Comparison of ENCODE assay signal across 8 cellular contexts in genomic region chr11:18706330-18707243, GRCh38. TPM values are rescaled to one million over a fixed set of nuclear protein-coding genes. Genes with fewer than 3 reads are reported as not detected.
DNase-seq lines count a peak whose midpoint lies in the region; ATAC-seq and TF ChIP-seq lines count a peak whose summit lies in the region.

No MANE protein-coding gene starts in this region.

- H3K9me3 Mint-ChIP-seq in H9 = no peaks in the 10 kb centered on the region

- no peak overlapping the region for H2BK5ac ChIP-seq in H9 (ENCODE audit: insufficient read length, low read length)

- H3K23ac ChIP-seq in H9 (ENCODE audit: insufficient read length, low read depth, low read length) = no peak overlapping the region

- no peak overlapping the region for H2BK12ac ChIP-seq in H9 (ENCODE audit: insufficient read length, low read depth, low read length)

- peak overlapping the region; percentile 89 for H2AFZ ChIP-seq in osteoblast (ENCODE audit: low read length)
- H2AFZ ChIP-seq in H9 (ENCODE audit: low read length) = no peak overlapping the region

- no peaks in the 10 kb centered on the region for H3K79me1 ChIP-seq in H9 (ENCODE audit: insufficient read depth, low read depth, low read length, poor library complexity, severe bottlenecking)

- H3K23me2 ChIP-seq in H9 (ENCODE audit: insufficient read length, low read depth, low read length, poor library complexity, severe bottlenecking) = no peaks in the 10 kb centered on the region

- H3K27me3 ChIP-seq in gastroesophageal sphincter (no peaks in the 10 kb centered on the region), osteoblast (ENCODE audit: insufficient read depth, low read length) (peaks cover 18% of the 10 kb centered on the region), H9 (ENCODE audit: insufficient read depth, low read length) (no peaks in the 10 kb centered on the region; the same call in 1 of the 2 replicates)

- no peak overlapping the region for H2BK15ac ChIP-seq in H9 (ENCODE audit: low read depth, low read length)

- H3K4me1 ChIP-seq in gastroesophageal sphincter (peaks cover 0 to 28% (median 6%) of the 10 kb centered on the region in 3 donors), osteoblast (ENCODE audit: insufficient read depth, low read length) (peaks cover 6% of the 10 kb centered on the region), H9 (ENCODE audit: insufficient read depth, low read length) (no peaks in the 10 kb centered on the region)

- H2AK5ac ChIP-seq in H9 (ENCODE audit: insufficient read length, low read length) = no peak overlapping the region

- H3K27ac ChIP-seq in gastroesophageal sphincter (peak overlapping the region; percentile 21 to 84 (median 78)), osteoblast (ENCODE audit: low read depth, low read length) (peak overlapping the region; percentile 33), H9 (ENCODE audit: insufficient read length, low read depth, low read length) (no peak overlapping the region)

- 9 to 10% methylated on average over 11 to 23 of the region's 34 CpGs for WGBS in gastroesophageal sphincter (ENCODE audit: low coverage in 1 of 2), 2 donors
- WGBS in H9 (ENCODE audit: extremely low coverage, insufficient read length, low lambda C conversion rate) = no CpG with 5 or more reads among the region's 34 CpGs

- H3K56ac ChIP-seq in H9 (ENCODE audit: insufficient read length, low read depth, low read length) = no peak overlapping the region

- H2BK20ac ChIP-seq in H9 (ENCODE audit: low read depth, low read length, poor library complexity, severe bottlenecking) = no peak overlapping the region

- no peak overlapping the region for H4K91ac ChIP-seq in H9 (ENCODE audit: insufficient read length, low read depth, low read length)

- H4K20me1 ChIP-seq in osteoblast (ENCODE audit: insufficient read depth, low read length) = no peaks in the 10 kb centered on the region
- H4K20me1 ChIP-seq in H9 (ENCODE audit: control insufficient read depth, insufficient read depth, insufficient read length) = no peaks in the 10 kb centered on the region

- peak overlapping the region; percentile 88 for H3K4me2 ChIP-seq in osteoblast (ENCODE audit: insufficient read depth, low read length)
- H3K4me2 ChIP-seq in H9 (ENCODE audit: insufficient read depth, insufficient read length, low read length) = no peak overlapping the region

- no peak overlapping the region for H3K4ac ChIP-seq in H9 (ENCODE audit: low read depth, low read length)

- TF ChIP-seq CTCF in AG09309 (IDR thresholded peaks at IDR 0.05; ENCODE audit: control insufficient read depth, insufficient read depth, low read depth, low read length, missing control alignments) = no peak
- no peak for TF ChIP-seq CTCF in gastroesophageal sphincter (IDR thresholded peaks at IDR 0.05)
- TF ChIP-seq CTCF in osteoblast (IDR thresholded peaks at IDR 0.05; ENCODE audit: extremely low read depth, low read depth, low read length) = no peak
- no peak for TF ChIP-seq CTCF in H9 (conservative IDR thresholded peaks at IDR 0.05)

- peaks cover 0 to 15% of the 10 kb centered on the region in 2 donors for H3K36me3 ChIP-seq in gastroesophageal sphincter
- H3K36me3 ChIP-seq in osteoblast (ENCODE audit: insufficient read depth, low read length) = no peaks in the 10 kb centered on the region

- no peak overlapping the region for H3T11ph ChIP-seq in H9 (ENCODE audit: low read length)

- H3K4me3 Mint-ChIP-seq in H9 = peak overlapping the region in 1 of 2 experiments; percentile 69; a peak in 2 of 5 replicates

- no peak overlapping the region for H4K8ac ChIP-seq in H9 (replicated peaks; ENCODE audit: insufficient read length, low read depth, low read length)

- DNase-seq in AG09309 (ENCODE audit: low read depth) (no peak), NCI-H446 treated with DMSO at 0.1 percent for 48 hours (lab: John Stamatoyannopoulos, UW) (peak; percentile 12), osteoblast (ENCODE audit: insufficient read length, low spot score, missing footprints) (peak; percentile 89), H9 (no peak), kidney glomerular epithelial cell (lab: John Stamatoyannopoulos, UW) (no peak)
- DNase-seq in activated gamma-delta T cell treated with anti-CD3 and anti-CD28 coated beads, Interleukin-2, amount 50 U/mL, for 16 hours (ENCODE audit: low read depth) = peak; percentile 19

- H3K4me3 ChIP-seq in AG09309 (ENCODE audit: control insufficient read depth, low read depth, low read length) (peak overlapping the region; percentile 4), gastroesophageal sphincter (peak overlapping the region; percentile 62 to 64), osteoblast (ENCODE audit: insufficient read depth, low read length) (peak overlapping the region; percentile 75)

- no peak for TF ChIP-seq EP300 in gastroesophageal sphincter (IDR thresholded peaks at IDR 0.05)

- H3K4me1 Mint-ChIP-seq in H9 = peaks cover 3 to 10% of the 10 kb centered on the region in 2 experiments; a peak in 2 of 4 replicates

- H3K36me3 Mint-ChIP-seq in H9 (ENCODE audit: insufficient read depth in 1 of 3, low read depth in 3 of 3) = no peaks in the 10 kb centered on the region

- peaks cover 43% of the 10 kb centered on the region for H3K27me3 Mint-ChIP-seq in H9 (ENCODE audit: low read depth)

- peak overlapping the region in 1 of 3 experiments; percentile 8; a peak in 1 of 7 replicates for H3K27ac Mint-ChIP-seq in H9

- no peak overlapping the region for H3K9ac ChIP-seq in H9 (ENCODE audit: extremely low read depth, insufficient read length, low read length)

- H2BK120ac ChIP-seq in H9 (ENCODE audit: low read depth, low read length, poor library complexity, severe bottlenecking) = no peak overlapping the region

- H3K18ac ChIP-seq in H9 (ENCODE audit: insufficient read length, low read depth, low read length) = no peak overlapping the region

- H3K79me2 ChIP-seq in osteoblast (ENCODE audit: insufficient read depth, low read length) = no peaks in the 10 kb centered on the region
- no peaks in the 10 kb centered on the region for H3K79me2 ChIP-seq in H9 (ENCODE audit: insufficient read depth, low read length)

- no peak overlapping the region for H4K5ac ChIP-seq in H9 (ENCODE audit: insufficient read length, low read depth, low read length)

- no peak for TF ChIP-seq POLR2A in gastroesophageal sphincter (IDR thresholded peaks at IDR 0.05)

- H3K9me3 ChIP-seq in gastroesophageal sphincter = no peaks in the 10 kb centered on the region
- no peaks in the 10 kb centered on the region for H3K9me3 ChIP-seq in osteoblast (ENCODE audit: low read depth, low read length)
- no peaks in the 10 kb centered on the region for H3K9me3 ChIP-seq in H9 (ENCODE audit: control insufficient read depth, low read depth, low read length)

- no peak overlapping the region for H3K14ac ChIP-seq in H9 (ENCODE audit: insufficient read depth, low read length)

- ATAC-seq in GM19467 (IDR thresholded peaks at IDR 0.05; ENCODE audit: unreplicated experiment) (peak; percentile 66), gastroesophageal sphincter (peak; percentile 81)

RNA-seq across cellular contexts. Expression of gene TMEM86A, which starts 8.0 kb away (rescaled TPM):
- 1 to 10 TPM; 2.6 to 5.5 (median 3.1) TPM for total RNA-seq in gastroesophageal sphincter
- total RNA-seq in osteoblast = 3.3 and 4.1 TPM in 2 replicates
- 2.3 and 3.0 TPM in 2 replicates for total RNA-seq in H9 (2021)

RNA-seq across cellular contexts. Expression of gene IGSF22, which starts 19.4 kb away (rescaled TPM):
- under 1 TPM in 1 of 4 donors, not detected in 3; 0.13 TPM for total RNA-seq in gastroesophageal sphincter
- not detected in 2 replicates for total RNA-seq in osteoblast
- 0.35 TPM in 1 of 2 replicates, not detected in the other for total RNA-seq in H9 (2021)

Comparison
In these comparisons a context has a peak if more than half of its experiments do, and no peak if none do; other contexts are left out.
1. DNase-seq: peak in NCI-H446 treated with DMSO at 0.1 percent for 48 hours (single experiment), activated gamma-delta T cell treated with anti-CD3 and anti-CD28 coated beads, Interleukin-2, amount 50 U/mL, for 16 hours (single experiment) and osteoblast (single experiment); none in AG09309 (single experiment), H9 (single experiment) and kidney glomerular epithelial cell (single experiment).
2. H3K4me3 ChIP-seq: peak in every context shown above with its lines; median percentile 75 in osteoblast; 63 in gastroesophageal sphincter; 4 in AG09309.